In the genomic region with DNA sequence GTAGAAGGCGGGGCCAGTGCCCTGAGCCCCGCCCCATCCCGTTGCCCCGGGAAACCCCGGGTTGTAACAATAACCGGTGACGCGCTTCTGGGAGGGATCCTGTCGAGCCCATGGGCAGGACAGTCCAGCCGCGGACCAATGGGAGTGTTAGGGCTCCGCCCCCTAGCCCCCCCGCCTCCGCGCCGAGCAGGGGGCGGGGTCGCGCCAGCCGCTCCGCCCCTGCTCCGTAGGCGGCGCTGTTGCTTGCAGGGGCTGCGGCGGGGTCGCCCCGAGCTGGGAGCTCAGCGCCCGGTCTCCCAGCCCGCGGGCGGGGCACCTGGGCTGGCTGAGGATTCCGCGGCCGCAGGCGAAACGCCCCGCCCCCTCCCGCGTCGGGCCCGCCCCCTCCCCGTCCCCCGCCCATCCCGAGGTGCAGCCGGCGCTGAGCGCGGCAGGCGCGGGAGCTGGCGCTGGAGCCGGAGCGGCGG, we compare ENCODE assay signal across 8 cellular contexts. TPM values are rescaled to one million over a fixed set of nuclear protein-coding genes. Genes with fewer than 3 reads are reported as not detected.
DNase-seq lines count a peak whose midpoint lies in the region; ATAC-seq and TF ChIP-seq lines count a peak whose summit lies in the region.

A gene (plus strand): TSS at position 407 of the 467 bp plus-strand sequence.

- H3K4me3 Mint-ChIP-seq in neural crest cell: peak within 1 kb of the TSS; percentile 78

- H3K27ac Mint-ChIP-seq in neural crest cell (ENCODE audit: unreplicated experiment): no peak within 1 kb of the TSS

- H3K4me1 Mint-ChIP-seq in neural crest cell: peaks cover 12% of the 10 kb centered on the region

- WGBS in stomach, 5 donors: 0 to 1% (median 1%) methylated on average over 15 to 56 of the region's 56 CpGs; no CpG with 5 or more reads in 1 of the 5 donors

- ATAC-seq in foreskin keratinocyte: peak; percentile 89

- no peak within 1 kb of the TSS for H3K27ac ChIP-seq in foreskin keratinocyte
- peak within 1 kb of the TSS in 4 of 5 donors; percentile 32 to 78 (median 73) for H3K27ac ChIP-seq in stomach

- in situ Hi-C loops in HAP-1 (cut with MboI; ENCODE audit: low sequenced_read_pairs): no loop called here

- H3K9me3 Mint-ChIP-seq in neural crest cell: no peaks in the 10 kb centered on the region

- H3K36me3 ChIP-seq in HAP-1 (replicated peaks): no peaks in the 10 kb centered on the region
- no peaks in the 10 kb centered on the region for H3K36me3 ChIP-seq in stomach

- H3K9me3 ChIP-seq in HAP-1 (no peaks in the 10 kb centered on the region), stomach (no peaks in the 10 kb centered on the region)

- H3K27me3 Mint-ChIP-seq in neural crest cell (ENCODE audit: low read depth): peaks cover 56% of the 10 kb centered on the region

- intact Hi-C loops in stomach (cut with DNase I; ENCODE audit: low total_unique reads): no loop called here

- H3K4me3 ChIP-seq in HAP-1 (peak within 1 kb of the TSS; percentile 36), stomach (peak within 1 kb of the TSS; percentile 63 to 77 (median 70))

- no peaks in the 10 kb centered on the region for H3K27me3 ChIP-seq in HAP-1 (ENCODE audit: low read depth)
- peaks cover 44% of the 10 kb centered on the region for H3K27me3 ChIP-seq in foreskin keratinocyte
- H3K27me3 ChIP-seq in stomach: peaks cover 0 to 34% (median 18%) of the 10 kb centered on the region in 3 donors

- no peak for TF ChIP-seq POLR2A in stomach (IDR thresholded peaks at IDR 0.05)

- DNase-seq in EH (ENCODE audit: low read depth) (peak; percentile 97), HAP-1 (ENCODE audit: low spot score in 2 of 2) (peak; percentile 90 to 98), M059J (ENCODE audit: low read depth) (peak; percentile 97), SIG-M5 (lab: John Stamatoyannopoulos, UW) (peak; percentile 38), foreskin keratinocyte (peak; percentile 86 to 92), neural crest cell (ENCODE audit: low read depth, low spot score) (peak; percentile 95), stomach (peak; percentile 100)
- peak; percentile 90 for DNase-seq in activated gamma-delta T cell treated with anti-CD3 and anti-CD28 coated beads, Interleukin-2, amount 50 U/mL, for 16 hours (ENCODE audit: low read depth)

- no peaks in the 10 kb centered on the region for H3K36me3 Mint-ChIP-seq in neural crest cell (ENCODE audit: low read depth)

- TF ChIP-seq EP300 in stomach (IDR thresholded peaks at IDR 0.05): no peak

- H3K4me1 ChIP-seq in HAP-1 (peaks cover 15% of the 10 kb centered on the region), foreskin keratinocyte (peaks cover 15% of the 10 kb centered on the region), stomach (peaks cover 21 to 63% (median 49%) of the 10 kb centered on the region in 4 donors)

- peak; percentile 62 for TF ChIP-seq CTCF in foreskin keratinocyte (conservative IDR thresholded peaks at IDR 0.05)
- TF ChIP-seq CTCF in neural crest cell (conservative IDR thresholded peaks at IDR 0.05): peak; percentile 71
- peak in 4 of 7 experiments; percentile 32 to 79 (median 46) for TF ChIP-seq CTCF in stomach (IDR thresholded peaks at IDR 0.05)

RNA-seq across cellular contexts. Expression of the gene that starts here (rescaled TPM):
- total RNA-seq in M059J (2014; rRNA removed; shearing (Covaris generic)): 0.57 TPM in 1 of 2 replicates, not detected in the other
- 0.07 TPM in 1 of 2 replicates, not detected in the other for total RNA-seq in foreskin keratinocyte
- polyA plus RNA-seq in foreskin keratinocyte: 0.04 and 0.11 TPM in 2 replicates
- 1.2 and 1.4 TPM in 2 replicates for total RNA-seq in neural crest cell
- total RNA-seq in stomach: 1 to 10 TPM in 1 of 5 donors, under 1 TPM in 1, not detected in 3; under 0.01 to 1.1 TPM
- under 1 TPM in 2 of 3 donors, not detected in 1; 0.37 to 0.83 TPM for polyA plus RNA-seq in stomach

Comparison
In these comparisons a context has a peak if more than half of its experiments do, and no peak if none do; other contexts are left out.
1. Peak in DNase-seq in M059J; RNA of the gene not detected or under 1 TPM.
2. Peak in DNase-seq and ATAC-seq in foreskin keratinocyte; RNA of the gene not detected or under 1 TPM.
3. DNase-seq: peak in every context shown above with its lines; median percentile 100 in stomach; 97 in EH; 97 in M059J; 95 in neural crest cell; 94 in HAP-1; 90 in activated gamma-delta T cell treated with anti-CD3 and anti-CD28 coated beads, Interleukin-2, amount 50 U/mL, for 16 hours; 89 in foreskin keratinocyte; 38 in SIG-M5.